Comparison of ENCODE assay signal across 8 cellular contexts in genomic region chr2:239143858-239144712, GRCh38.
A peak's percentile ranks its signal among the peaks of the same experiment; 100 is the strongest.
DNase-seq lines count a peak whose midpoint lies in the region; ATAC-seq and TF ChIP-seq lines count a peak whose summit lies in the region.

No MANE protein-coding gene starts in this region.

- peaks cover 84% of the 10 kb centered on the region for H3K36me3 Mint-ChIP-seq in activated T-cell treated with anti-CD3 and anti-CD28 coated beads, Interleukin-2, amount 50 U/mL, for 24 hours (ENCODE audit: low read depth)
- peaks cover 31% of the 10 kb centered on the region for H3K36me3 Mint-ChIP-seq in activated T-helper 1 cell treated with anti-CD3 and anti-CD28 coated beads, Interleukin-12 subunit alpha, Interleukin-12 subunit beta, Interleukin-2, Interleukin-4 antibody, amounts not matched to agents 30 ng/mL and 10 ng/mL and 1 ng/mL, durations not matched to agents 14 hours and 24 hours and 36 hours (ENCODE audit: low read depth)

- no peaks in the 10 kb centered on the region for H3K27me3 ChIP-seq in psoas muscle (ENCODE audit: insufficient read depth in 3 of 3, low read length in 2 of 3)

- no peak overlapping the region for H3K4me3 Mint-ChIP-seq in activated T-cell treated with anti-CD3 and anti-CD28 coated beads, Interleukin-2, amount 50 U/mL, for 24 hours
- no peak overlapping the region for H3K4me3 Mint-ChIP-seq in activated T-helper 1 cell treated with anti-CD3 and anti-CD28 coated beads, Interleukin-12 subunit alpha, Interleukin-12 subunit beta, Interleukin-2, Interleukin-4 antibody, amounts not matched to agents 30 ng/mL and 10 ng/mL and 1 ng/mL, durations not matched to agents 14 hours and 24 hours and 36 hours

- WGBS in psoas muscle, 3 donors = 78 to 84% (median 80%) methylated on average over 29 of the region's 29 CpGs

- peak; percentile 4 for DNase-seq in NCI-H510A treated with DMSO at 0.1 percent for 48 hours (lab: John Stamatoyannopoulos, UW)
- DNase-seq in NCI-H510A (lab: John Stamatoyannopoulos, UW) = no peak
- DNase-seq in activated T-cell treated with anti-CD3 and anti-CD28 coated beads, Interleukin-2, amount 50 U/mL, for 24 hours = peak; percentile 56
- DNase-seq in head of caudate nucleus = peak in 35 of 42 donors; percentile 32 to 81 (median 60)
- DNase-seq in psoas muscle = peak in 1 of 2 donors; percentile 72
- DNase-seq in DMS153 treated with DMSO at 0.1 percent for 48 hours (lab: John Stamatoyannopoulos, UW; ENCODE audit: unreplicated experiment) = no peak
- no peak for DNase-seq in activated T-helper 1 cell treated with anti-CD3 and anti-CD28 coated beads, Interleukin-12 subunit alpha, Interleukin-12 subunit beta, Interleukin-2, Interleukin-4 antibody, amounts not matched to agents 30 ng/mL and 10 ng/mL and 1 ng/mL, durations not matched to agents 14 hours and 24 hours and 36 hours (ENCODE audit: low spot score)

- no peaks in the 10 kb centered on the region for H3K9me3 Mint-ChIP-seq in activated T-cell treated with anti-CD3 and anti-CD28 coated beads, Interleukin-2, amount 50 U/mL, for 24 hours
- H3K9me3 Mint-ChIP-seq in activated T-helper 1 cell treated with anti-CD3 and anti-CD28 coated beads, Interleukin-12 subunit alpha, Interleukin-12 subunit beta, Interleukin-2, Interleukin-4 antibody, amounts not matched to agents 30 ng/mL and 10 ng/mL and 1 ng/mL, durations not matched to agents 14 hours and 24 hours and 36 hours = no peaks in the 10 kb centered on the region

- peak; percentile 46 to 78 (median 70) for ATAC-seq in psoas muscle

- no peaks in the 10 kb centered on the region for H3K9me3 ChIP-seq in psoas muscle

- peaks cover 5% of the 10 kb centered on the region for H3K4me1 Mint-ChIP-seq in activated T-cell treated with anti-CD3 and anti-CD28 coated beads, Interleukin-2, amount 50 U/mL, for 24 hours (ENCODE audit: low read depth)
- peaks cover 7% of the 10 kb centered on the region for H3K4me1 Mint-ChIP-seq in activated T-helper 1 cell treated with anti-CD3 and anti-CD28 coated beads, Interleukin-12 subunit alpha, Interleukin-12 subunit beta, Interleukin-2, Interleukin-4 antibody, amounts not matched to agents 30 ng/mL and 10 ng/mL and 1 ng/mL, durations not matched to agents 14 hours and 24 hours and 36 hours (ENCODE audit: low read depth)

- TF ChIP-seq CTCF in LNCAP (IDR thresholded peaks at IDR 0.05) (peak; percentile 76), psoas muscle (IDR thresholded peaks at IDR 0.05) (peak; percentile 55)

- no peak overlapping the region for H3K4me3 ChIP-seq in psoas muscle

- H3K27ac ChIP-seq in psoas muscle = no peak overlapping the region

- H3K27ac Mint-ChIP-seq in activated T-cell treated with anti-CD3 and anti-CD28 coated beads, Interleukin-2, amount 50 U/mL, for 24 hours = no peak overlapping the region
- no peak overlapping the region for H3K27ac Mint-ChIP-seq in activated T-helper 1 cell treated with anti-CD3 and anti-CD28 coated beads, Interleukin-12 subunit alpha, Interleukin-12 subunit beta, Interleukin-2, Interleukin-4 antibody, amounts not matched to agents 30 ng/mL and 10 ng/mL and 1 ng/mL, durations not matched to agents 14 hours and 24 hours and 36 hours

- H3K27me3 Mint-ChIP-seq in activated T-cell treated with anti-CD3 and anti-CD28 coated beads, Interleukin-2, amount 50 U/mL, for 24 hours = no peaks in the 10 kb centered on the region
- H3K27me3 Mint-ChIP-seq in activated T-helper 1 cell treated with anti-CD3 and anti-CD28 coated beads, Interleukin-12 subunit alpha, Interleukin-12 subunit beta, Interleukin-2, Interleukin-4 antibody, amounts not matched to agents 30 ng/mL and 10 ng/mL and 1 ng/mL, durations not matched to agents 14 hours and 24 hours and 36 hours (ENCODE audit: insufficient read depth) = no peaks in the 10 kb centered on the region

- intact Hi-C loops in head of caudate nucleus (cut with DNase I) = no loop called here
- intact Hi-C loops in psoas muscle (cut with DNase I) = loop anchor here in 1 of 2 donors (10.0 kb wide), 1 partner anchor 251 kb away; no protein-coding TSS in a partner anchor
- intact Hi-C loops in activated T-helper 1 cell treated with anti-CD3 and anti-CD28 coated beads, Interleukin-12 subunit alpha, Interleukin-12 subunit beta, Interleukin-2, Interleukin-4 antibody, amounts not matched to agents 30 ng/mL and 10 ng/mL and 1 ng/mL, durations not matched to agents 14 hours and 24 hours and 36 hours (cut with micrococcal nuclease) = loop anchor here (1.0 kb wide), 2 partner anchors 121 to 252 kb away; no protein-coding TSS in a partner anchor

- no peaks in the 10 kb centered on the region for H3K4me1 ChIP-seq in psoas muscle

- peaks cover 0 to 95% of the 10 kb centered on the region in 2 donors for H3K36me3 ChIP-seq in psoas muscle (ENCODE audit: insufficient read depth in 1 of 2, low read depth in 1 of 2)

Comparison
In these comparisons a context has a peak if more than half of its experiments do, and no peak if none do; other contexts are left out.
1. DNase-seq: peak in NCI-H510A treated with DMSO at 0.1 percent for 48 hours (single experiment), activated T-cell treated with anti-CD3 and anti-CD28 coated beads, Interleukin-2, amount 50 U/mL, for 24 hours (single experiment) and head of caudate nucleus (35 of 42); none in NCI-H510A (single experiment), DMS153 treated with DMSO at 0.1 percent for 48 hours (single experiment) and activated T-helper 1 cell treated with anti-CD3 and anti-CD28 coated beads, Interleukin-12 subunit alpha, Interleukin-12 subunit beta, Interleukin-2, Interleukin-4 antibody, amounts not matched to agents 30 ng/mL and 10 ng/mL and 1 ng/mL, durations not matched to agents 14 hours and 24 hours and 36 hours (single experiment).